ENCODE assay signal across 18 cellular contexts in the genomic region with DNA sequence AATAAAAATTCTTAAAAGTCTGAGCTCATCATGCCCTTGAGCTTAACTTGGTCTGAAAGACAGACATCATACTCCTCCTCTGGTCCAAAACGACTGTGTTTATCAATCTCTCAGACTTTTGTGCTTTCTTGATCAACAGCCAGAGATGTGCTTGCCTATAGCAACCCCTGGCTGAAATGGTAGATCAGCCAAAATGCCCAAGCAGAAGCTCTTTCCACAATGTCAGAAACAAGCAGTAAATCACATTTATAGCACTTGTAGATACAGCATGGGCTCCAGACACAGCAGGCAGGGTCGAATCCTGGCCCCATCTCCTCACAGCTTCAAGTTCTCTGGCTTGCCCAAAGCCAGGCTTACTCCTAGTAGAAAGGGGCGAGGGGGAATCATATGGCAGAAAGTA.
"Had no signal": no experiment of that assay in that cellular context is flagged by ENCODE, and none has a peak within 500 bp of the region (broad histone marks: within the 10 kb centered on the region; RNA-seq: fewer than 3 reads in every experiment).

No MANE protein-coding gene starts in this region.

- H3K27ac Mint-ChIP-seq: nephron progenitor cell; stimulated activated memory B cell treated with anti-CD40 and anti-IgM and Interleukin-4, amounts not matched to agents 10 μg/mL and 1 μg/mL and 100 μg/mL, for 72 hours; stimulated activated naive CD8-positive, alpha-beta T cell treated with anti-CD3 and anti-CD28 coated beads, Interleukin-15, Interleukin-2, amounts not matched to agents 100 ng/mL and 50 ng/mL, for 24 hours had no signal

- ATAC-seq: foreskin keratinocyte; left cardiac atrium; left ventricle myocardium superior; naive thymus-derived CD4-positive, alpha-beta T cell; right lobe of liver; stimulated activated memory B cell treated with anti-CD40 and anti-IgM and Interleukin-4, amounts not matched to agents 10 μg/mL and 1 μg/mL and 100 μg/mL, for 72 hours had no signal

- H3K4me3 ChIP-seq: dorsolateral prefrontal cortex, prostate gland, right lobe of liver, tibial artery had no signal

- FAIRE-seq: keratinocyte had no signal

- H3K27ac ChIP-seq: dorsolateral prefrontal cortex, foreskin keratinocyte, parathyroid adenoma, prostate gland, right lobe of liver, tibial artery had no signal

- DNase-seq: cortex of kidney; dorsolateral prefrontal cortex; effector CD8-positive, alpha-beta T cell; foreskin keratinocyte; immature natural killer cell; left cardiac atrium; left ventricle myocardium superior; naive thymus-derived CD4-positive, alpha-beta T cell; nephron progenitor cell; right lobe of liver; stimulated activated CD4-positive, alpha-beta T cell treated with anti-CD3 and anti-CD28 coated beads, Interleukin-4, amount 100 ng/mL, for 1 hour; stimulated activated CD8-positive, alpha-beta memory T cell treated with anti-CD3 and anti-CD28 coated beads, Interleukin-4, amount 100 ng/mL, for 48 hours; tibial artery had no signal

- H3K9me3 ChIP-seq: prostate gland, right lobe of liver, tibial artery had no signal

- H3K9me3 Mint-ChIP-seq: immature natural killer cell; naive thymus-derived CD4-positive, alpha-beta T cell; nephron progenitor cell; stimulated activated memory B cell treated with anti-CD40 and anti-IgM and Interleukin-4, amounts not matched to agents 10 μg/mL and 1 μg/mL and 100 μg/mL, for 72 hours; stimulated activated naive CD8-positive, alpha-beta T cell treated with anti-CD3 and anti-CD28 coated beads, Interleukin-15, Interleukin-2, amounts not matched to agents 100 ng/mL and 50 ng/mL, for 24 hours had no signal

- H3K4me1 Mint-ChIP-seq: stimulated activated memory B cell treated with anti-CD40 and anti-IgM and Interleukin-4, amounts not matched to agents 10 μg/mL and 1 μg/mL and 100 μg/mL, for 72 hours had no signal

- H3K4me1 ChIP-seq: parathyroid adenoma, prostate gland, right lobe of liver had no signal

- H3K4me3 Mint-ChIP-seq: immature natural killer cell; naive thymus-derived CD4-positive, alpha-beta T cell; nephron progenitor cell; stimulated activated memory B cell treated with anti-CD40 and anti-IgM and Interleukin-4, amounts not matched to agents 10 μg/mL and 1 μg/mL and 100 μg/mL, for 72 hours; stimulated activated naive CD8-positive, alpha-beta T cell treated with anti-CD3 and anti-CD28 coated beads, Interleukin-15, Interleukin-2, amounts not matched to agents 100 ng/mL and 50 ng/mL, for 24 hours had no signal

- H3K27me3 Mint-ChIP-seq: naive thymus-derived CD4-positive, alpha-beta T cell; stimulated activated memory B cell treated with anti-CD40 and anti-IgM and Interleukin-4, amounts not matched to agents 10 μg/mL and 1 μg/mL and 100 μg/mL, for 72 hours; stimulated activated naive CD8-positive, alpha-beta T cell treated with anti-CD3 and anti-CD28 coated beads, Interleukin-15, Interleukin-2, amounts not matched to agents 100 ng/mL and 50 ng/mL, for 24 hours had no signal

- H3K27me3 ChIP-seq: dorsolateral prefrontal cortex, foreskin keratinocyte, right lobe of liver, tibial artery had no signal

- H3K36me3 ChIP-seq: prostate gland, right lobe of liver, tibial artery had no signal
